Comparison of ENCODE assay signal across 31 cellular contexts in the genomic region with DNA sequence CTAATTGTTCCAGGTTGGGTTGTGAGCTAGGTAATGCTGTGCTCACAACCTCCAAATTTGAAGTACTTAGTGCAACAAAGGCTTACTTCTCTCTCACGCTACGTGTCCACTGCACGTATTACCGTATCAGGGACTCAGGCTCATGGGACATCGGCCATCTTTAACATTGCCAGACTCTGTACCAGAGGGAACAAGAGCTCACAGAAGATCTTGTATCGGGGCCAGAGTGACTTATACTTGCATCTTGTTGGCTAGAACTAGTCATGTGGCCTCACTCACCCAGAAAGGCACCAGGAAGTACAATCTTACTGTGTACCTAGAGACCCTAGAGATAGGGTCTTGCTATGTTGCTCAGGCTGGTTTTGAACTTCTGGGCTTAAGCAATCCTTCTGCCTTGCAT.
A peak's percentile ranks its signal among the peaks of the same experiment; 100 is the strongest.
DNase-seq lines count a peak whose midpoint lies in the region; ATAC-seq and TF ChIP-seq lines count a peak whose summit lies in the region.
"Had no signal": no experiment of that assay in that cellular context is flagged by ENCODE, and none has a peak within 500 bp of the region (broad histone marks: within the 10 kb centered on the region; RNA-seq: fewer than 3 reads in every experiment).

No MANE protein-coding gene starts in this region.

- peak overlapping the region in 3 of 4 donors; percentile 32 to 49 (median 48) for H3K27ac ChIP-seq in gastrocnemius medialis
- H3K27ac ChIP-seq: foreskin keratinocyte, pancreas, Peyer's patch, testis, WERI-Rb-1 had no signal

- H3K4me3 ChIP-seq in gastrocnemius medialis, result no peak overlapping the region
- H3K4me3 ChIP-seq: esophagus squamous epithelium, MG63, pancreas, Peyer's patch, smooth muscle cell, testis had no signal

- intact Hi-C loops in left cardiac atrium (cut with DNase I) (loop anchor here in 1 of 2 donors (10.0 kb wide), 1 partner anchor 79 kb away; no protein-coding TSS in a partner anchor), gastrocnemius medialis (cut with DNase I; ENCODE audit: low total_unique reads) (no loop called here)

- in situ Hi-C loops in gastrocnemius medialis (cut with MboI; ENCODE audit: low sequenced_read_pairs in 4 of 4), result loop anchor here in 1 of 4 donors (10.0 kb wide), 1 partner anchor 151 kb away; no protein-coding TSS in a partner anchor

- no peak overlapping the region for H3K4me3 Mint-ChIP-seq in activated T-cell treated with anti-CD3 and anti-CD28 coated beads, Interleukin-2, amount 50 U/mL, for 72 hours
- no peak overlapping the region for H3K4me3 Mint-ChIP-seq in activated T-helper 17 cell treated with anti-CD3 and anti-CD28 coated beads, Interleukin-2, amount 50 U/mL, for 72 hours
- no peak overlapping the region for H3K4me3 Mint-ChIP-seq in effector memory CD8-positive, alpha-beta T cell
- H3K4me3 Mint-ChIP-seq: activated CD4-positive, alpha-beta T cell treated with anti-CD3 and anti-CD28 coated beads, Interleukin-2, amount 10 ng/mL, durations not matched to agents 24 days and 14 days; activated naive CD8-positive, alpha-beta T cell treated with anti-CD3 and anti-CD28 coated beads, Interleukin-2, amount 10 ng/mL, durations not matched to agents 7 days and 5 days; CD4-positive, alpha-beta memory T cell had no signal

- H3K36me3 ChIP-seq in gastrocnemius medialis, result no peaks in the 10 kb centered on the region
- H3K36me3 ChIP-seq: esophagus squamous epithelium, MG63, pancreas, Peyer's patch, WERI-Rb-1 had no signal

- H3K9me3 ChIP-seq in gastrocnemius medialis, result no peaks in the 10 kb centered on the region
- H3K9me3 ChIP-seq: esophagus squamous epithelium, MG63, pancreas, Peyer's patch, testis had no signal

- H3K9me3 Mint-ChIP-seq in activated T-cell treated with anti-CD3 and anti-CD28 coated beads, Interleukin-2, amount 50 U/mL, for 72 hours, result peaks cover 0 to 7% of the 10 kb centered on the region in 2 donors
- H3K9me3 Mint-ChIP-seq in activated T-helper 17 cell treated with anti-CD3 and anti-CD28 coated beads, Interleukin-2, amount 50 U/mL, for 72 hours, result no peaks in the 10 kb centered on the region
- no peaks in the 10 kb centered on the region for H3K9me3 Mint-ChIP-seq in effector memory CD8-positive, alpha-beta T cell
- H3K9me3 Mint-ChIP-seq: activated CD4-positive, alpha-beta T cell treated with anti-CD3 and anti-CD28 coated beads, Interleukin-2, amount 10 ng/mL, durations not matched to agents 24 days and 14 days; activated naive CD8-positive, alpha-beta T cell treated with anti-CD3 and anti-CD28 coated beads, Interleukin-2, amount 10 ng/mL, durations not matched to agents 7 days and 5 days; CD4-positive, alpha-beta memory T cell had no signal

- H3K4me1 ChIP-seq in gastrocnemius medialis, result peaks cover 16 to 45% of the 10 kb centered on the region in 2 donors
- H3K4me1 ChIP-seq: foreskin keratinocyte, pancreas, Peyer's patch had no signal

- peaks cover 14% of the 10 kb centered on the region for H3K27me3 Mint-ChIP-seq in activated T-cell treated with anti-CD3 and anti-CD28 coated beads, Interleukin-2, amount 50 U/mL, for 72 hours (ENCODE audit: low read depth)
- H3K27me3 Mint-ChIP-seq in activated T-helper 17 cell treated with anti-CD3 and anti-CD28 coated beads, Interleukin-2, amount 50 U/mL, for 72 hours, result peaks cover 14% of the 10 kb centered on the region
- H3K27me3 Mint-ChIP-seq in effector memory CD8-positive, alpha-beta T cell, result peaks cover 5 to 16% of the 10 kb centered on the region in 2 donors
- H3K27me3 Mint-ChIP-seq: activated CD4-positive, alpha-beta T cell treated with anti-CD3 and anti-CD28 coated beads, Interleukin-2, amount 10 ng/mL, durations not matched to agents 24 days and 14 days; activated naive CD8-positive, alpha-beta T cell treated with anti-CD3 and anti-CD28 coated beads, Interleukin-2, amount 10 ng/mL, durations not matched to agents 7 days and 5 days had no signal

- no peak for TF ChIP-seq CTCF in gastrocnemius medialis (IDR thresholded peaks at IDR 0.05 in 4 of 5, conservative IDR thresholded peaks at IDR 0.05 in 1 of 5)

- no peak for TF ChIP-seq POLR2A in gastrocnemius medialis (IDR thresholded peaks at IDR 0.05)

- H3K4me1 Mint-ChIP-seq in activated T-cell treated with anti-CD3 and anti-CD28 coated beads, Interleukin-2, amount 50 U/mL, for 72 hours (ENCODE audit: low read depth), result peaks cover 31% of the 10 kb centered on the region
- peaks cover 8% of the 10 kb centered on the region for H3K4me1 Mint-ChIP-seq in activated T-helper 17 cell treated with anti-CD3 and anti-CD28 coated beads, Interleukin-2, amount 50 U/mL, for 72 hours
- H3K4me1 Mint-ChIP-seq in effector memory CD8-positive, alpha-beta T cell (ENCODE audit: low read depth in 2 of 2), result peaks cover 19 to 22% of the 10 kb centered on the region in 2 donors

- peak overlapping the region; percentile 10 for H3K27ac Mint-ChIP-seq in activated T-cell treated with anti-CD3 and anti-CD28 coated beads, Interleukin-2, amount 50 U/mL, for 72 hours
- H3K27ac Mint-ChIP-seq in activated T-helper 17 cell treated with anti-CD3 and anti-CD28 coated beads, Interleukin-2, amount 50 U/mL, for 72 hours, result peak overlapping the region; percentile 58
- no peak overlapping the region for H3K27ac Mint-ChIP-seq in effector memory CD8-positive, alpha-beta T cell
- H3K27ac Mint-ChIP-seq: activated CD4-positive, alpha-beta T cell treated with anti-CD3 and anti-CD28 coated beads, Interleukin-2, amount 10 ng/mL, durations not matched to agents 24 days and 14 days; activated naive CD8-positive, alpha-beta T cell treated with anti-CD3 and anti-CD28 coated beads, Interleukin-2, amount 10 ng/mL, durations not matched to agents 7 days and 5 days had no signal

- H3K27me3 ChIP-seq in gastrocnemius medialis, result no peaks in the 10 kb centered on the region
- H3K27me3 ChIP-seq: esophagus squamous epithelium, foreskin keratinocyte, MG63, pancreas, Peyer's patch, testis had no signal

- H3K36me3 Mint-ChIP-seq in activated T-cell treated with anti-CD3 and anti-CD28 coated beads, Interleukin-2, amount 50 U/mL, for 72 hours (ENCODE audit: insufficient read depth in 2 of 2), result no peaks in the 10 kb centered on the region
- no peaks in the 10 kb centered on the region for H3K36me3 Mint-ChIP-seq in activated T-helper 17 cell treated with anti-CD3 and anti-CD28 coated beads, Interleukin-2, amount 50 U/mL, for 72 hours (ENCODE audit: low read depth)
- no peaks in the 10 kb centered on the region for H3K36me3 Mint-ChIP-seq in effector memory CD8-positive, alpha-beta T cell (ENCODE audit: insufficient read depth)
- H3K36me3 Mint-ChIP-seq: CD4-positive, alpha-beta memory T cell had no signal

- no peak for DNase-seq in activated T-cell treated with anti-CD3 and anti-CD28 coated beads, Interleukin-2, amount 50 U/mL, for 72 hours
- no peak for DNase-seq in activated T-cell treated with anti-CD3 and anti-CD28 coated beads, Interleukin-2, amount 50 U/mL, for 48 hours
- no peak for DNase-seq in left cardiac atrium
- peak in 1 of 2 donors; percentile 16 for DNase-seq in gastrocnemius medialis
- no peak for DNase-seq in effector memory CD8-positive, alpha-beta T cell
- DNase-seq in NCI-H1092 treated with DMSO at 0.1 percent for 48 hours (lab: John Stamatoyannopoulos, UW), result no peak
- DNase-seq in HK-2 (ENCODE audit: unreplicated experiment), result no peak
- DNase-seq: 8988T; activated CD4-positive, alpha-beta T cell treated with anti-CD3 and anti-CD28 coated beads, Interleukin-2, amount 10 ng/mL, durations not matched to agents 24 days and 14 days; activated CD8-positive, alpha-beta memory T cell treated with anti-CD3 and anti-CD28 coated beads for 24 hours; activated effector memory CD4-positive, alpha-beta T cell treated with anti-CD3 and anti-CD28 coated beads, Interleukin-2, amount 50 U/mL, for 16 hours; activated naive CD8-positive, alpha-beta T cell treated with anti-CD3 and anti-CD28 coated beads, Interleukin-2, amount 10 ng/mL, durations not matched to agents 7 days and 5 days; activated T-cell treated with anti-CD3 and anti-CD28 coated beads for 4 hours; CD4-positive, alpha-beta memory T cell; central memory CD4-positive, alpha-beta T cell; dermis blood vessel endothelial cell; esophagus squamous epithelium; foreskin keratinocyte; KG1; left colon; MG63; NCI-H2029; NCI-H524 treated with DMSO at 0.1 percent for 48 hours; pancreas; Peyer's patch; stimulated activated naive CD4-positive, alpha-beta T cell treated with Interleukin-2 at 50 U/mL for 16 hours; T1000; testis; WERI-Rb-1 had no signal

- no peak for ATAC-seq in activated T-cell treated with anti-CD3 and anti-CD28 coated beads, Interleukin-2, amount 50 U/mL, for 72 hours (replicated peaks in 1 of 2)
- ATAC-seq in activated T-helper 17 cell treated with anti-CD3 and anti-CD28 coated beads, Interleukin-2, amount 50 U/mL, for 72 hours (replicated peaks), result no peak
- peak; percentile 21 to 35 for ATAC-seq in left cardiac atrium
- peak; percentile 45 to 49 for ATAC-seq in gastrocnemius medialis
- no peak for ATAC-seq in effector memory CD8-positive, alpha-beta T cell (replicated peaks)
- ATAC-seq: foreskin keratinocyte, left colon had no signal

Comparison
In these comparisons a context has a peak if more than half of its experiments do, and no peak if none do; other contexts are left out.
1. ATAC-seq: peak in left cardiac atrium (2 of 2) and gastrocnemius medialis (2 of 2); none in activated T-cell treated with anti-CD3 and anti-CD28 coated beads, Interleukin-2, amount 50 U/mL, for 72 hours (0 of 2), activated T-helper 17 cell treated with anti-CD3 and anti-CD28 coated beads, Interleukin-2, amount 50 U/mL, for 72 hours (single experiment) and effector memory CD8-positive, alpha-beta T cell (single experiment).
2. H3K27ac Mint-ChIP-seq: peak in activated T-cell treated with anti-CD3 and anti-CD28 coated beads, Interleukin-2, amount 50 U/mL, for 72 hours (single experiment) and activated T-helper 17 cell treated with anti-CD3 and anti-CD28 coated beads, Interleukin-2, amount 50 U/mL, for 72 hours (single experiment); none in effector memory CD8-positive, alpha-beta T cell (0 of 2).